In genomic region chr1:61079898-61080336, GRCh38 we compare ENCODE assay signal across 8 cellular contexts. TPM values are rescaled to one million over a fixed set of nuclear protein-coding genes. Genes with fewer than 3 reads are reported as not detected.
DNase-seq lines count a peak whose midpoint lies in the region; ATAC-seq and TF ChIP-seq lines count a peak whose summit lies in the region.

No MANE protein-coding gene starts in this region.

- intact Hi-C loops in CD14-positive monocyte (cut with micrococcal nuclease) = loop anchor here (5.0 to 10.0 kb wide), 2 partner anchors 33 to 55 kb away; no protein-coding TSS in a partner anchor
- intact Hi-C loops in left lung (cut with DNase I) = no loop called here

- H3K9me3 ChIP-seq in RWPE2 (ENCODE audit: severe bottlenecking) (no peaks in the 10 kb centered on the region), left lung (no peaks in the 10 kb centered on the region)

- H3K4me3 Mint-ChIP-seq in CD14-positive monocyte = peak overlapping the region; percentile 77 to 88

- TF ChIP-seq CTCF in CD14-positive monocyte (IDR thresholded peaks at IDR 0.05) = no peak
- peak; percentile 63 for TF ChIP-seq CTCF in RWPE2 (IDR thresholded peaks at IDR 0.05; ENCODE audit: poor library complexity, severe bottlenecking)
- TF ChIP-seq CTCF in left lung (IDR thresholded peaks at IDR 0.05) = no peak

- H3K36me3 ChIP-seq in RWPE2 (ENCODE audit: low read depth) (no peaks in the 10 kb centered on the region), left lung (no peaks in the 10 kb centered on the region)

- H3K27me3 Mint-ChIP-seq in CD14-positive monocyte (ENCODE audit: low read depth in 3 of 3) = peaks cover 7 to 16% (median 10%) of the 10 kb centered on the region in 3 donors

- H3K27ac Mint-ChIP-seq in CD14-positive monocyte = peak overlapping the region in 4 of 7 donors; percentile 41 to 74 (median 58)

- ATAC-seq in RWPE2 (ENCODE audit: low read depth) = peak; percentile 41
- ATAC-seq in left lung = peak; percentile 27
- ATAC-seq in HG02610 (IDR thresholded peaks at IDR 0.05; ENCODE audit: unreplicated experiment) = no peak

- DNase-seq in CD14-positive monocyte (ENCODE audit: low spot score) (no peak), HPDE6-E6E7 (ENCODE audit: extremely low spot score) (peak; percentile 38), RWPE2 (ENCODE audit: low spot score) (peak; percentile 78), dermis blood vessel endothelial cell (peak; percentile 69), left lung (peak; percentile 76 to 82), stromal cell of bone marrow (ENCODE audit: low read depth) (peak; percentile 84), 8988T (no peak)

- H3K4me1 ChIP-seq in RWPE2 (ENCODE audit: insufficient read depth, poor library complexity, severe bottlenecking) = peaks cover 24% of the 10 kb centered on the region
- peaks cover 40 to 55% of the 10 kb centered on the region in 2 donors for H3K4me1 ChIP-seq in left lung

- H3K27me3 ChIP-seq in RWPE2 (ENCODE audit: insufficient read depth, poor library complexity, severe bottlenecking) (no peaks in the 10 kb centered on the region), left lung (peaks cover 0 to 35% of the 10 kb centered on the region in 2 donors)

- H3K4me1 Mint-ChIP-seq in CD14-positive monocyte = peaks cover 59% of the 10 kb centered on the region

- peaks cover 1 to 3% of the 10 kb centered on the region in 2 donors for H3K36me3 Mint-ChIP-seq in CD14-positive monocyte

- H3K4me3 ChIP-seq in RWPE2 (ENCODE audit: severe bottlenecking) = no peak overlapping the region
- peak overlapping the region in 1 of 2 donors; percentile 11 for H3K4me3 ChIP-seq in left lung

- peaks cover 0 to 3% (median 0%) of the 10 kb centered on the region in 7 donors for H3K9me3 Mint-ChIP-seq in CD14-positive monocyte

- peak overlapping the region; percentile 85 for H3K27ac ChIP-seq in RWPE2 (ENCODE audit: poor library complexity, severe bottlenecking)
- H3K27ac ChIP-seq in left lung = peak overlapping the region; percentile 85 to 90

RNA-seq across cellular contexts. Expression of gene NFIA, which starts 2.4 kb away (rescaled TPM):
- 1 to 10 TPM; 1.4 to 5.3 TPM for polyA plus RNA-seq in CD14-positive monocyte
- 12.4 and 23.2 TPM in 2 replicates for total RNA-seq in dermis blood vessel endothelial cell
- total RNA-seq in left lung = 10 to 100 TPM; 43.1 to 60.7 TPM

Comparison
In these comparisons a context has a peak if more than half of its experiments do, and no peak if none do; other contexts are left out.
1. DNase-seq: peak in HPDE6-E6E7 (single experiment), RWPE2 (single experiment), dermis blood vessel endothelial cell (single experiment), left lung (2 of 2) and stromal cell of bone marrow (single experiment); none in CD14-positive monocyte (single experiment) and 8988T (single experiment).
2. intact Hi-C loops: an anchor here in CD14-positive monocyte (5.0 to 10.0 kb wide); none called in left lung.